ENCODE assay signal across 9 cellular contexts in genomic region chr2:112765251-112765650, GRCh38. TPM values are rescaled to one million over a fixed set of nuclear protein-coding genes. Genes with fewer than 3 reads are reported as not detected.
DNase-seq lines count a peak whose midpoint lies in the region; ATAC-seq, FAIRE-seq and TF ChIP-seq lines count a peak whose summit lies in the region.
"Had no signal": no experiment of that assay in that cellular context is flagged by ENCODE, and none has a peak within 500 bp of the region (broad histone marks: within the 10 kb centered on the region; RNA-seq: fewer than 3 reads in every experiment).

No MANE protein-coding gene starts in this region.

- H3K4me3 ChIP-seq in keratinocyte (ENCODE audit: control insufficient read depth in 2 of 3, extremely low read depth in 1 of 3, insufficient read depth in 2 of 3, low read depth in 1 of 3, low read length in 3 of 3): peak overlapping the region; percentile 57 to 77 (median 76)
- H3K4me3 ChIP-seq in tibial nerve: peak overlapping the region; percentile 56 to 80 (median 74)

- H3K4me3 Mint-ChIP-seq in activated naive CD4-positive, alpha-beta T cell treated with anti-CD3 and anti-CD28 coated beads, Interleukin-2, amount 10 ng/mL, durations not matched to agents 7 days and 5 days: peak overlapping the region; percentile 98
- H3K4me3 Mint-ChIP-seq in activated B cell treated with CpG ODN at 0.5 μM for 24 hours: peak overlapping the region; percentile 91

- CTCF ChIA-PET in activated naive CD4-positive, alpha-beta T cell treated with anti-CD3 and anti-CD28 coated beads, Interleukin-2, amount 10 ng/mL, durations not matched to agents 7 days and 5 days (lab: Charles Lee): interaction anchor here (1.8 kb wide), 1 partner anchor 120 kb away, joined by 4 read pairs; no protein-coding TSS in a partner anchor
- CTCF ChIA-PET in activated B cell treated with CpG ODN at 0.5 μM for 24 hours (lab: Charles Lee): no interaction called here

- intact Hi-C loops in activated B cell treated with CpG ODN at 0.5 μM for 24 hours (cut with micrococcal nuclease): loop anchor here (1.0 to 2.0 kb wide), 2 partner anchors 16 to 76 kb away; no protein-coding TSS in a partner anchor

- H2AFZ ChIP-seq in keratinocyte (ENCODE audit: control insufficient read depth, low read length): peak overlapping the region; percentile 57

- peak overlapping the region; percentile 80 for H3K9ac ChIP-seq in keratinocyte (ENCODE audit: control insufficient read depth, extremely low read depth, insufficient read depth, low read length)

- H3K27me3 ChIP-seq in keratinocyte (ENCODE audit: control insufficient read depth, extremely low read depth, insufficient read depth, low read length) (no peaks in the 10 kb centered on the region), tibial nerve (no peaks in the 10 kb centered on the region)

- peaks cover 11% of the 10 kb centered on the region for H3K9me3 Mint-ChIP-seq in activated naive CD4-positive, alpha-beta T cell treated with anti-CD3 and anti-CD28 coated beads, Interleukin-2, amount 10 ng/mL, durations not matched to agents 7 days and 5 days
- no peaks in the 10 kb centered on the region for H3K9me3 Mint-ChIP-seq in activated naive CD4-positive, alpha-beta T cell treated with anti-CD3 and anti-CD28 coated beads, Interleukin-2, amount 50 U/mL, for 72 hours
- no peaks in the 10 kb centered on the region for H3K9me3 Mint-ChIP-seq in activated B cell treated with CpG ODN at 0.5 μM for 24 hours

- no peaks in the 10 kb centered on the region for H4K20me1 ChIP-seq in keratinocyte (ENCODE audit: control insufficient read depth, extremely low read depth, insufficient read depth, low read length)

- H3K4me1 ChIP-seq in keratinocyte (ENCODE audit: control insufficient read depth, extremely low read depth, insufficient read depth, low read length): peaks cover 22% of the 10 kb centered on the region
- H3K4me1 ChIP-seq in tibial nerve: peaks cover 0 to 16% (median 5%) of the 10 kb centered on the region in 4 donors

- POLR2A ChIA-PET in activated B cell treated with CpG ODN at 0.5 μM for 24 hours (lab: Charles Lee): interaction anchor here (1.0 kb wide), 1 partner anchor 116 kb away, joined by 6 read pairs; no protein-coding TSS in a partner anchor

- peaks cover 0 to 9% of the 10 kb centered on the region in 2 experiments for H3K36me3 ChIP-seq in keratinocyte (ENCODE audit: control insufficient read depth in 2 of 2, extremely low read depth in 1 of 2, insufficient read depth in 2 of 2, low read length in 2 of 2)
- no peaks in the 10 kb centered on the region for H3K36me3 ChIP-seq in tibial nerve

- no peaks in the 10 kb centered on the region for H3K9me3 ChIP-seq in keratinocyte (ENCODE audit: control insufficient read depth, low read depth, low read length)
- no peaks in the 10 kb centered on the region for H3K9me3 ChIP-seq in tibial nerve

- H3K27ac Mint-ChIP-seq in activated naive CD4-positive, alpha-beta T cell treated with anti-CD3 and anti-CD28 coated beads, Interleukin-2, amount 10 ng/mL, durations not matched to agents 7 days and 5 days: peak overlapping the region; percentile 94
- H3K27ac Mint-ChIP-seq in activated naive CD4-positive, alpha-beta T cell treated with anti-CD3 and anti-CD28 coated beads, Interleukin-2, amount 50 U/mL, for 72 hours: peak overlapping the region in 1 of 2 donors; percentile 97
- peak overlapping the region; percentile 22 for H3K27ac Mint-ChIP-seq in activated B cell treated with CpG ODN at 0.5 μM for 24 hours

- H3K79me2 ChIP-seq in keratinocyte (ENCODE audit: control insufficient read depth, insufficient read depth, low read length): peaks cover 32% of the 10 kb centered on the region

- peaks cover 40% of the 10 kb centered on the region for H3K36me3 Mint-ChIP-seq in activated naive CD4-positive, alpha-beta T cell treated with anti-CD3 and anti-CD28 coated beads, Interleukin-2, amount 10 ng/mL, durations not matched to agents 7 days and 5 days
- peaks cover 18 to 37% of the 10 kb centered on the region in 2 donors for H3K36me3 Mint-ChIP-seq in activated naive CD4-positive, alpha-beta T cell treated with anti-CD3 and anti-CD28 coated beads, Interleukin-2, amount 50 U/mL, for 72 hours
- H3K36me3 Mint-ChIP-seq in activated B cell treated with CpG ODN at 0.5 μM for 24 hours (ENCODE audit: low read depth): peaks cover 1% of the 10 kb centered on the region

- TF ChIP-seq EP300 in tibial nerve (IDR thresholded peaks at IDR 0.05): no peak

- no peaks in the 10 kb centered on the region for H3K9me1 ChIP-seq in keratinocyte (ENCODE audit: control insufficient read depth, extremely low read depth, insufficient read depth, low read length)

- peaks cover 62% of the 10 kb centered on the region for H3K4me1 Mint-ChIP-seq in activated naive CD4-positive, alpha-beta T cell treated with anti-CD3 and anti-CD28 coated beads, Interleukin-2, amount 10 ng/mL, durations not matched to agents 7 days and 5 days
- peaks cover 34% of the 10 kb centered on the region for H3K4me1 Mint-ChIP-seq in activated B cell treated with CpG ODN at 0.5 μM for 24 hours

- H3K27me3 Mint-ChIP-seq in activated naive CD4-positive, alpha-beta T cell treated with anti-CD3 and anti-CD28 coated beads, Interleukin-2, amount 10 ng/mL, durations not matched to agents 7 days and 5 days: no peaks in the 10 kb centered on the region
- H3K27me3 Mint-ChIP-seq in activated B cell treated with CpG ODN at 0.5 μM for 24 hours: no peaks in the 10 kb centered on the region

- no peak for ATAC-seq in activated naive CD4-positive, alpha-beta T cell treated with anti-CD3 and anti-CD28 coated beads, Interleukin-2, amount 50 U/mL, for 72 hours
- ATAC-seq in activated B cell treated with CpG ODN at 0.5 μM for 24 hours (ENCODE audit: low read depth) (no peak), HG03571 (IDR thresholded peaks at IDR 0.05; ENCODE audit: unreplicated experiment) (no peak), GM18520 (IDR thresholded peaks at IDR 0.05; ENCODE audit: unreplicated experiment) (no peak)

- FAIRE-seq in keratinocyte (lab: Jason Lieb, UNC): no peak

- peak overlapping the region; percentile 80 for H3K4me2 ChIP-seq in keratinocyte (ENCODE audit: control insufficient read depth, extremely low read depth, insufficient read depth, low read depth, low read length)

- no peak for TF ChIP-seq POLR2A in tibial nerve (IDR thresholded peaks at IDR 0.05)

- WGBS in tibial nerve, 2 donors: 52 to 55% methylated on average over 4 of the region's 4 CpGs

- no peak for DNase-seq in activated naive CD4-positive, alpha-beta T cell treated with anti-CD3 and anti-CD28 coated beads, Interleukin-2, amount 10 ng/mL, durations not matched to agents 7 days and 5 days
- DNase-seq in activated naive CD4-positive, alpha-beta T cell treated with anti-CD3 and anti-CD28 coated beads, Interleukin-2, amount 50 U/mL, for 72 hours (ENCODE audit: low spot score in 2 of 2): no peak
- DNase-seq in activated B cell treated with CpG ODN at 0.5 μM for 24 hours (no peak), keratinocyte (ENCODE audit: low read depth, low spot score) (no peak), tibial nerve (ENCODE audit: low spot score in 2 of 2) (no peak), UCSD-AML1 (lab: John Stamatoyannopoulos, UW; ENCODE audit: unreplicated experiment) (no peak)

- TF ChIP-seq CTCF in activated B cell treated with CpG ODN at 0.5 μM for 24 hours (IDR thresholded peaks at IDR 0.05) (no peak), keratinocyte (optimal IDR thresholded peaks at IDR 0.05 in 1 of 3, IDR thresholded peaks at IDR 0.05 in 1 of 3, conservative IDR thresholded peaks at IDR 0.05 in 1 of 3; ENCODE audit: extremely low read depth in 1 of 3, insufficient read depth in 2 of 3, low read length in 3 of 3) (no peak), tibial nerve (IDR thresholded peaks at IDR 0.05) (no peak)

- H3K27ac ChIP-seq in keratinocyte (ENCODE audit: control insufficient read depth, insufficient read depth, low read length) (peak overlapping the region; percentile 75), tibial nerve (peak overlapping the region in 2 of 4 donors; percentile 58 to 64)

- dilution Hi-C loops in keratinocyte (cut with MboI; ENCODE audit: extremely low pct_ligation_motif_present, low sequenced_read_pairs): no loop called here

RNA-seq across cellular contexts. Expression of gene CKAP2L, which starts 0.8 kb away (rescaled TPM):
- 10 to 100 TPM; 22.5 to 55.6 TPM for total RNA-seq in activated naive CD4-positive, alpha-beta T cell treated with anti-CD3 and anti-CD28 coated beads, Interleukin-2, amount 50 U/mL, for 72 hours
- 1.2 TPM in 2 replicates for total RNA-seq in activated B cell treated with CpG ODN at 0.5 μM for 24 hours
- polyA plus RNA-seq in keratinocyte: 1.2 to 10.9 TPM (median 9.3 TPM) in 3 replicates
- 0.50 TPM for polyA plus RNA-seq in keratinocyte (2011; ENCODE audit: low read depth)
- 1.8 and 3.3 TPM in 2 replicates for polyA plus RNA-seq in keratinocyte (2011; cell fraction: cytosol; rRNA removed)
- polyA plus RNA-seq in keratinocyte (2011; cell fraction: nucleus; rRNA removed): 1.5 and 2.0 TPM in 2 replicates
- polyA plus RNA-seq in keratinocyte (2012; ENCODE audit: low replicate concordance): 0.45 and 9.6 TPM in 2 replicates
- 0.89 to 7.2 TPM (median 1.6 TPM) in 3 replicates for polyA minus RNA-seq in keratinocyte
- polyA minus RNA-seq in keratinocyte (2011; cell fraction: cytosol; rRNA and poly(A)+ RNA removed): 1.2 TPM
- 0.84 and 2.2 TPM in 2 replicates for polyA minus RNA-seq in keratinocyte (2011; cell fraction: nucleus; rRNA and poly(A)+ RNA removed)
- not detected for total RNA-seq in tibial nerve

RNA-seq across cellular contexts. Expression of gene IL1A, which starts 19.0 kb away (rescaled TPM):
- total RNA-seq in activated naive CD4-positive, alpha-beta T cell treated with anti-CD3 and anti-CD28 coated beads, Interleukin-2, amount 50 U/mL, for 72 hours: 1 to 10 TPM in 1 of 2 donors, under 1 TPM in 1; 0.49 to 2.0 TPM
- 1.4 and 1.9 TPM in 2 replicates for total RNA-seq in activated B cell treated with CpG ODN at 0.5 μM for 24 hours
- polyA plus RNA-seq in keratinocyte: 146 to 269 TPM (median 240 TPM) in 3 replicates
- 121 TPM for polyA plus RNA-seq in keratinocyte (2011; ENCODE audit: low read depth)
- polyA plus RNA-seq in keratinocyte (2011; cell fraction: cytosol; rRNA removed): 145 and 292 TPM in 2 replicates
- 339 and 358 TPM in 2 replicates for polyA plus RNA-seq in keratinocyte (2011; cell fraction: nucleus; rRNA removed)
- 118 and 151 TPM in 2 replicates for polyA plus RNA-seq in keratinocyte (2012; ENCODE audit: low replicate concordance)
- 35.3 to 143 TPM (median 103 TPM) in 3 replicates for polyA minus RNA-seq in keratinocyte
- 90.0 TPM for polyA minus RNA-seq in keratinocyte (2011; cell fraction: cytosol; rRNA and poly(A)+ RNA removed)
- 106 and 198 TPM in 2 replicates for polyA minus RNA-seq in keratinocyte (2011; cell fraction: nucleus; rRNA and poly(A)+ RNA removed)
- 1 to 10 TPM in 1 of 4 donors, not detected in 3; 1.1 TPM for total RNA-seq in tibial nerve

RNA-seq across cellular contexts. Expression of gene NT5DC4, which starts 44.4 kb away (rescaled TPM):
- total RNA-seq in activated naive CD4-positive, alpha-beta T cell treated with anti-CD3 and anti-CD28 coated beads, Interleukin-2, amount 50 U/mL, for 72 hours: not detected
- total RNA-seq in activated B cell treated with CpG ODN at 0.5 μM for 24 hours (1.4 and 2.1 TPM in 2 replicates), tibial nerve (not detected)
- polyA plus RNA-seq in keratinocyte: 0.03 to 1.00 TPM (median 0.07 TPM) in 3 replicates
- not detected for polyA plus RNA-seq in keratinocyte (2011; ENCODE audit: low read depth)
- polyA plus RNA-seq in keratinocyte (2011; cell fraction: cytosol; rRNA removed): 0.06 TPM in 1 of 2 replicates, not detected in the other
- 0.10 TPM in 1 of 2 replicates, not detected in the other for polyA plus RNA-seq in keratinocyte (2011; cell fraction: nucleus; rRNA removed)
- 0.13 TPM in 1 of 2 replicates, not detected in the other for polyA plus RNA-seq in keratinocyte (2012; ENCODE audit: low replicate concordance)
- polyA minus RNA-seq in keratinocyte: not detected in 3 replicates
- polyA minus RNA-seq in keratinocyte (2011; cell fraction: cytosol; rRNA and poly(A)+ RNA removed): not detected
- not detected in 2 replicates for polyA minus RNA-seq in keratinocyte (2011; cell fraction: nucleus; rRNA and poly(A)+ RNA removed)
- total RNA-seq: renal cortical epithelial cell had no signal

Comparison
In these comparisons a context has a peak if more than half of its experiments do, and no peak if none do; other contexts are left out.
1. RNA of gene CKAP2L, which starts 0.8 kb away (total RNA-seq): 22.5 to 55.6 TPM in activated naive CD4-positive, alpha-beta T cell treated with anti-CD3 and anti-CD28 coated beads, Interleukin-2, amount 50 U/mL, for 72 hours; 1.2 TPM in activated B cell treated with CpG ODN at 0.5 μM for 24 hours and not detected in tibial nerve; every median in the first group is over 10 times any median in the second.